ENCODE assay signal across 13 cellular contexts in the genomic region with DNA sequence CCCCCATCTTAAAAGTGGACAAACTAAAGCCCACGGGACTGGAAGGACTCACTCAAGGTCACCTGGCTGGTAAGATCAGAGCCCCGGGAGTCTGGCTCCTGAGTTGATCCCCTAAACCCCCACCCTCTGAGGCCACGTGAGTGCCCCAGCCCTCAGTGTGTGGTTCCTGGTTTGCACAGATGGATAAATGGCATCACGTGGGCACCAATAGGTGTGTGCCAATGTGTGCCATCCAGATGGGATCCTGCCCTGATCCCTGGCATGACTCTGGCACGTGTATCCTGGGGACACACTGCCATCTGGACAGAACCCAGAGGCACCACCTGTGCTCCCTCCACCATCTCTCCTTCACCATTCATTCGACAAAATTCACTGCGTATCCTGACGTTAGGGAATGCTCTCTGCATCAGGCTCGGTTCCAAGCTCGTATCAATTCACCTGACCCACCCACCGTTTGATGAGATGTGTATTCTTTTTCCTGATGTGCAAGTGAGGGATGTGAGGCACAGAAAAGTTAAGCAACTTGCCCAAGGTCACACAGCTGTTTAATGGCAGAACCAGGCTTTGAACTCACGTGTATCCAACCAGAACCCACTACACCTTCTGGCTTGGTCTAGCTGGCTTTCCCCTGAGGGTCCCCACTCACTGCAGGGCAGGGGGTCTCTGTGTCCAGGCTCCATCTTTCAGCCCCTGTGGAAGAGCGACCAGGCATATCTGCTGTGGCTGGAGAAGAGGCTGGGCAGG. TPM values are rescaled to one million over a fixed set of nuclear protein-coding genes. Genes with fewer than 3 reads are reported as not detected.
"Had no signal": no experiment of that assay in that cellular context is flagged by ENCODE, and none has a peak within 500 bp of the region (broad histone marks: within the 10 kb centered on the region; RNA-seq: fewer than 3 reads in every experiment).

No MANE protein-coding gene starts in this region.

- DNase-seq: sigmoid colon, spleen had no signal

- H3K4me3 ChIP-seq: lung, sigmoid colon, spleen had no signal

- H3K9me3 ChIP-seq: sigmoid colon, spleen had no signal

- H3K36me3 ChIP-seq: sigmoid colon, spleen had no signal

- FAIRE-seq: astrocyte, colon, islet of Langerhans had no signal

- H3K27ac ChIP-seq: sigmoid colon, spleen, VCaP had no signal

RNA-seq across cellular contexts. Expression of gene PAX7, which starts 49.8 kb away (rescaled TPM):
- total RNA-seq: mesothelial cell of epicardium, myocyte, osteocyte, pulmonary artery endothelial cell, sigmoid colon, spleen, temporal lobe had no signal
- polyA plus RNA-seq: lung, neural cell, sigmoid colon, spleen had no signal
